ENCODE assay signal across 8 cellular contexts in genomic region chrX:11756354-11757318, GRCh38. TPM values are rescaled to one million over a fixed set of nuclear protein-coding genes. Genes with fewer than 3 reads are reported as not detected.
A peak's percentile ranks its signal among the peaks of the same experiment; 100 is the strongest.
DNase-seq lines count a peak whose midpoint lies in the region; ATAC-seq and TF ChIP-seq lines count a peak whose summit lies in the region.

No MANE protein-coding gene starts in this region.

- H3K4me1 Mint-ChIP-seq in effector memory CD8-positive, alpha-beta T cell (ENCODE audit: low read depth in 2 of 2), result peaks cover 5 to 13% of the 10 kb centered on the region in 2 donors
- peaks cover 13% of the 10 kb centered on the region for H3K4me1 Mint-ChIP-seq in progenitor cell of endocrine pancreas (ENCODE audit: low read depth)

- H3K9me3 ChIP-seq in ES-I3 (ENCODE audit: control insufficient read depth, insufficient read depth, low read length), result no peaks in the 10 kb centered on the region

- peaks cover 0 to 7% of the 10 kb centered on the region in 2 donors for H3K27me3 Mint-ChIP-seq in effector memory CD8-positive, alpha-beta T cell
- H3K27me3 Mint-ChIP-seq in progenitor cell of endocrine pancreas, result peaks cover 4% of the 10 kb centered on the region

- peak overlapping the region; percentile 61; the same call in 1 of the 2 replicates for H3K9ac ChIP-seq in ES-I3 (ENCODE audit: low read depth, low read length)

- no peak overlapping the region for H3K27ac Mint-ChIP-seq in effector memory CD8-positive, alpha-beta T cell
- no peak overlapping the region for H3K27ac Mint-ChIP-seq in progenitor cell of endocrine pancreas

- 0 out of 2 replicates have a peak, but pooled peaks cover 4% of the 10 kb centered on the region for H3K36me3 ChIP-seq in ES-I3 (ENCODE audit: insufficient read depth, low read length)

- H3K9me3 Mint-ChIP-seq in effector memory CD8-positive, alpha-beta T cell, result no peaks in the 10 kb centered on the region
- H3K9me3 Mint-ChIP-seq in progenitor cell of endocrine pancreas (ENCODE audit: low read depth), result peaks cover 22% of the 10 kb centered on the region

- ATAC-seq in effector memory CD8-positive, alpha-beta T cell (replicated peaks), result no peak
- no peak for ATAC-seq in HG03196 (IDR thresholded peaks at IDR 0.05; ENCODE audit: unreplicated experiment)

- H3K4me3 Mint-ChIP-seq in effector memory CD8-positive, alpha-beta T cell, result peak overlapping the region; percentile 67 to 70
- H3K4me3 Mint-ChIP-seq in progenitor cell of endocrine pancreas (ENCODE audit: low read depth), result peak overlapping the region; percentile 56

- peaks cover 20% of the 10 kb centered on the region for H3K36me3 Mint-ChIP-seq in effector memory CD8-positive, alpha-beta T cell (ENCODE audit: insufficient read depth)
- peaks cover 3% of the 10 kb centered on the region for H3K36me3 Mint-ChIP-seq in progenitor cell of endocrine pancreas (ENCODE audit: insufficient read depth)

- peaks cover 10% of the 10 kb centered on the region; the same call in 1 of the 2 replicates for H3K4me1 ChIP-seq in ES-I3 (ENCODE audit: insufficient read depth, low read length)

- peak; percentile 2 for DNase-seq in NCI-H146 treated with DMSO at 0.1 percent for 48 hours (lab: John Stamatoyannopoulos, UW; ENCODE audit: unreplicated experiment)
- DNase-seq in effector memory CD8-positive, alpha-beta T cell, result no peak
- DNase-seq in progenitor cell of endocrine pancreas (ENCODE audit: low spot score, unreplicated experiment), result no peak
- DNase-seq in anterior cingulate cortex (lab: John Stamatoyannopoulos, UW), result no peak
- DNase-seq in NCI-H1048 (lab: John Stamatoyannopoulos, UW), result no peak
- DNase-seq in GOT3 (lab: John Stamatoyannopoulos, UW), result no peak

- no peak for TF ChIP-seq CTCF in progenitor cell of endocrine pancreas (IDR thresholded peaks at IDR 0.05; ENCODE audit: unreplicated experiment)

RNA-seq across cellular contexts. Expression of gene MSL3, which starts 1.4 kb away (rescaled TPM):
- 32.1 and 33.3 TPM in 2 replicates for total RNA-seq in progenitor cell of endocrine pancreas
